ENCODE assay signal across 14 cellular contexts in the genomic region with DNA sequence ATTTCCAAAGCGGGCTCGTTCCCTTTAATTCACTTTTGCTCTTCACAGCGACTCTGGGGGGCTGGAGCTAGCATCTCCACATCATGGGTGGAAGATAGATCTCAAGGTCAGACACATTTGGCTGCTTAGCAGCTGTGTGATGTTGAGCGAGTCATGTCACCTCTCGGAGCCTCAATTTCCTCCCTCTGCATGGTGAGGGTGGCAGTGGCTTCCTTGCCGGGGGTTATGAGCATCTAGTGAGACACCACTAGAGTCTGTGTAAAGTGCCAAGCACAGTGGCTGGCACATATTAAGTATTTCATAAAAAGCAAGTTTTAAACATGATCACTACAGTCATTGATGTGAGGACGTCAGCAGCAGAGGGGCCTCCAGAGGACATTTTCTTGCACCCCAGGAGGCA. TPM values are rescaled to one million over a fixed set of nuclear protein-coding genes. Genes with fewer than 3 reads are reported as not detected.
DNase-seq lines count a peak whose midpoint lies in the region; ATAC-seq and TF ChIP-seq lines count a peak whose summit lies in the region.
"Had no signal": no experiment of that assay in that cellular context is flagged by ENCODE, and none has a peak within 500 bp of the region (broad histone marks: within the 10 kb centered on the region; RNA-seq: fewer than 3 reads in every experiment).

No MANE protein-coding gene starts in this region.

- H3K4me3 ChIP-seq in transverse colon = no peak overlapping the region
- H3K4me3 ChIP-seq: upper lobe of left lung had no signal

- ATAC-seq in activated T-helper 17 cell treated with anti-CD3 and anti-CD28 coated beads, Interleukin-2, amount 50 U/mL, for 72 hours (replicated peaks) = peak; percentile 51
- ATAC-seq in naive B cell (ENCODE audit: low read depth in 2 of 2) = no peak

- H3K4me1 Mint-ChIP-seq in activated naive CD4-positive, alpha-beta T cell treated with anti-CD3 and anti-CD28 coated beads, Interleukin-2, amount 50 U/mL, for 24 hours = peaks cover 75% of the 10 kb centered on the region
- peaks cover 40% of the 10 kb centered on the region for H3K4me1 Mint-ChIP-seq in activated T-helper 17 cell treated with anti-CD3 and anti-CD28 coated beads, Interleukin-2, amount 50 U/mL, for 72 hours
- peaks cover 38 to 57% (median 51%) of the 10 kb centered on the region in 3 donors for H3K4me1 Mint-ChIP-seq in naive B cell

- no peaks in the 10 kb centered on the region for H3K9me3 Mint-ChIP-seq in activated naive CD4-positive, alpha-beta T cell treated with anti-CD3 and anti-CD28 coated beads, Interleukin-2, amount 50 U/mL, for 24 hours
- no peaks in the 10 kb centered on the region for H3K9me3 Mint-ChIP-seq in activated T-helper 17 cell treated with anti-CD3 and anti-CD28 coated beads, Interleukin-2, amount 50 U/mL, for 72 hours
- peaks cover 0 to 2% (median 0%) of the 10 kb centered on the region in 7 donors for H3K9me3 Mint-ChIP-seq in naive B cell

- in situ Hi-C loops in transverse colon (cut with MboI; ENCODE audit: low pct_ligation_motif_present in 1 of 4, low pct_unique_long_range_greater_than_20kb in 1 of 4, low sequenced_read_pairs in 3 of 4) = no loop called here

- H3K4me1 ChIP-seq in transverse colon = peaks cover 36 to 67% (median 39%) of the 10 kb centered on the region in 4 donors

- no peaks in the 10 kb centered on the region for H3K27me3 Mint-ChIP-seq in activated naive CD4-positive, alpha-beta T cell treated with anti-CD3 and anti-CD28 coated beads, Interleukin-2, amount 50 U/mL, for 24 hours
- no peaks in the 10 kb centered on the region for H3K27me3 Mint-ChIP-seq in activated T-helper 17 cell treated with anti-CD3 and anti-CD28 coated beads, Interleukin-2, amount 50 U/mL, for 72 hours
- H3K27me3 Mint-ChIP-seq in naive B cell = no peaks in the 10 kb centered on the region

- H3K36me3 Mint-ChIP-seq in activated naive CD4-positive, alpha-beta T cell treated with anti-CD3 and anti-CD28 coated beads, Interleukin-2, amount 50 U/mL, for 24 hours = peaks cover 4% of the 10 kb centered on the region
- peaks cover 33% of the 10 kb centered on the region for H3K36me3 Mint-ChIP-seq in activated T-helper 17 cell treated with anti-CD3 and anti-CD28 coated beads, Interleukin-2, amount 50 U/mL, for 72 hours (ENCODE audit: low read depth)
- peaks cover 0 to 7% of the 10 kb centered on the region in 2 donors for H3K36me3 Mint-ChIP-seq in naive B cell

- peak overlapping the region; percentile 81 for H3K27ac Mint-ChIP-seq in activated naive CD4-positive, alpha-beta T cell treated with anti-CD3 and anti-CD28 coated beads, Interleukin-2, amount 50 U/mL, for 24 hours
- H3K27ac Mint-ChIP-seq in activated T-helper 17 cell treated with anti-CD3 and anti-CD28 coated beads, Interleukin-2, amount 50 U/mL, for 72 hours = peak overlapping the region; percentile 83
- H3K27ac Mint-ChIP-seq in naive B cell = peak overlapping the region in 4 of 6 donors; percentile 7 to 88 (median 43)

- peak overlapping the region; percentile 15 for H3K4me3 Mint-ChIP-seq in activated naive CD4-positive, alpha-beta T cell treated with anti-CD3 and anti-CD28 coated beads, Interleukin-2, amount 50 U/mL, for 24 hours
- H3K4me3 Mint-ChIP-seq in activated T-helper 17 cell treated with anti-CD3 and anti-CD28 coated beads, Interleukin-2, amount 50 U/mL, for 72 hours = no peak overlapping the region
- no peak overlapping the region for H3K4me3 Mint-ChIP-seq in naive B cell

- H3K27ac ChIP-seq in transverse colon = peak overlapping the region in 3 of 4 donors; percentile 51 to 90 (median 78)

- 90% methylated on average over 2 to 7 of the region's 7 CpGs for WGBS in transverse colon (ENCODE audit: low coverage in 1 of 2), 2 donors

- H3K9me3 ChIP-seq in transverse colon = no peaks in the 10 kb centered on the region
- H3K9me3 ChIP-seq: upper lobe of left lung had no signal

- H3K36me3 ChIP-seq in transverse colon = no peaks in the 10 kb centered on the region
- H3K36me3 ChIP-seq: upper lobe of left lung had no signal

- intact Hi-C loops in transverse colon (cut with DNase I; ENCODE audit: low total_unique reads) = loop anchor here (5.0 kb wide), 1 partner anchor 35 kb away; no protein-coding TSS in a partner anchor

- TF ChIP-seq POLR2A in transverse colon (IDR thresholded peaks at IDR 0.05) = no peak

- DNase-seq in activated naive CD4-positive, alpha-beta T cell (lab: John Stamatoyannopoulos, UW) = no peak
- DNase-seq in naive B cell (no peak), transverse colon (no peak), amygdala (lab: John Stamatoyannopoulos, UW) (no peak), pons (ENCODE audit: low spot score) (no peak), MV-4-11 (lab: John Stamatoyannopoulos, UW) (no peak)
- DNase-seq: activated CD4-positive, CD25-positive, alpha-beta regulatory T cell; activated effector memory CD4-positive, alpha-beta T cell treated with Interleukin-2 at 50 U/mL for 16 hours; NCI-H1105; NCI-H510A; nucleus accumbens; upper lobe of left lung had no signal

- TF ChIP-seq CTCF in transverse colon (IDR thresholded peaks at IDR 0.05) = no peak

- TF ChIP-seq EP300 in transverse colon (IDR thresholded peaks at IDR 0.05; ENCODE audit: low read depth) = no peak

- no peaks in the 10 kb centered on the region for H3K27me3 ChIP-seq in transverse colon
- H3K27me3 ChIP-seq: upper lobe of left lung had no signal

RNA-seq across cellular contexts. Expression of a gene that starts 16.9 kb away (rescaled TPM):
- total RNA-seq in activated T-helper 17 cell treated with anti-CD3 and anti-CD28 coated beads, Interleukin-2, amount 50 U/mL, for 72 hours = 100 to 1,000 TPM in 1 of 2 donors, 10 to 100 TPM in 1; 75.4 to 219 TPM
- 10 to 100 TPM in 5 of 6 donors, 1 to 10 TPM in 1; 6.9 to 44.5 (median 20.8) TPM for polyA plus RNA-seq in naive B cell (ENCODE audit: low read depth in 6 of 6)
- 100 to 1,000 TPM in 3 of 4 donors, 10 to 100 TPM in 1; 55.9 to 149 (median 112) TPM for total RNA-seq in transverse colon
